Comparison of ENCODE assay signal across 1 cellular context in genomic region chr1:25090707-25091422, GRCh38.
TF ChIP-seq lines count a peak whose summit lies in the region.

No MANE protein-coding gene starts in this region.

TF ChIP-seq in H1, 55 proteins besides CTCF, POLR2A, EP300 and RAD21:
- no peak for TF ChIP-seq SAP30 (IDR thresholded peaks at IDR 0.05; ENCODE audit: insufficient read depth, insufficient replicate concordance, low read length)
- no peak for TF ChIP-seq FOSL1 (IDR thresholded peaks at IDR 0.05; ENCODE audit: insufficient read depth, low read depth, low read length)
- no peak for TF ChIP-seq ZNF274 (IDR thresholded peaks at IDR 0.05; ENCODE audit: borderline replicate concordance, extremely low read depth, low read length)
- no peak for TF ChIP-seq TCF12 (IDR thresholded peaks at IDR 0.05; ENCODE audit: low read depth, low read length)
- no peak for TF ChIP-seq HDAC6 (IDR thresholded peaks at IDR 0.05; ENCODE audit: low read depth, low read length)
- TF ChIP-seq BACH1 (IDR thresholded peaks at IDR 0.05; ENCODE audit: low read length): no peak
- no peak for TF ChIP-seq CTBP2 (IDR thresholded peaks at IDR 0.05; ENCODE audit: borderline replicate concordance, insufficient read depth, insufficient read length, low read length)
- no peak for TF ChIP-seq JUND (IDR thresholded peaks at IDR 0.05; ENCODE audit: low read length)
- TF ChIP-seq CHD2 (IDR thresholded peaks at IDR 0.05; ENCODE audit: low read length): no peak
- TF ChIP-seq EGR1 (IDR thresholded peaks at IDR 0.05; ENCODE audit: borderline replicate concordance, low read depth, low read length): no peak
- no peak for TF ChIP-seq GTF2F1 (IDR thresholded peaks at IDR 0.05; ENCODE audit: borderline replicate concordance, low read depth, low read length)
- no peak for TF ChIP-seq RXRA (IDR thresholded peaks at IDR 0.05; ENCODE audit: insufficient read depth, low read depth, low read length)
- no peak for TF ChIP-seq SP2 (IDR thresholded peaks at IDR 0.05; ENCODE audit: low read length)
- no peak for TF ChIP-seq CHD7 (IDR thresholded peaks at IDR 0.05; ENCODE audit: insufficient replicate concordance, low read length)
- no peak for TF ChIP-seq SIX5 (IDR thresholded peaks at IDR 0.05; ENCODE audit: low read depth, low read length)
- TF ChIP-seq SIN3A (conservative IDR thresholded peaks at IDR 0.05 in 1 of 2, IDR thresholded peaks at IDR 0.05 in 1 of 2; ENCODE audit: low read depth in 1 of 2, low read length in 2 of 2): no peak
